In genomic region chr4:80070880-80071620, GRCh38 we compare ENCODE assay signal across 8 cellular contexts. TPM values are rescaled to one million over a fixed set of nuclear protein-coding genes. Genes with fewer than 3 reads are reported as not detected.
A peak's percentile ranks its signal among the peaks of the same experiment; 100 is the strongest.
DNase-seq lines count a peak whose midpoint lies in the region; ATAC-seq and TF ChIP-seq lines count a peak whose summit lies in the region.

No MANE protein-coding gene starts in this region.

- CTCF ChIA-PET in CD8-positive, alpha-beta T cell (lab: Charles Lee), result no interaction called here

- H3K9me3 ChIP-seq in CD8-positive, alpha-beta T cell (ENCODE audit: low read length), result no peaks in the 10 kb centered on the region
- H3K9me3 ChIP-seq in neutrophil, result no peaks in the 10 kb centered on the region

- no peak overlapping the region for H3K27ac ChIP-seq in CD8-positive, alpha-beta T cell (ENCODE audit: low read depth, low read length)
- peak overlapping the region; percentile 97 for H3K27ac ChIP-seq in neutrophil

- intact Hi-C loops in CD8-positive, alpha-beta T cell (cut with DNase I, micrococcal nuclease), result loop anchor here (5.0 kb wide), 4 partner anchors 56 to 1134 kb away; partner anchors contain the start of gene PAQR3 (in 1 of the 2)

- peaks cover 30% of the 10 kb centered on the region for H3K4me1 ChIP-seq in CD8-positive, alpha-beta T cell (ENCODE audit: insufficient read depth, low read length)
- peaks cover 56 to 60% of the 10 kb centered on the region in 2 experiments for H3K4me1 ChIP-seq in neutrophil (ENCODE audit: control insufficient read depth in 1 of 2, insufficient read depth in 1 of 2, low read depth in 1 of 2, low read length in 1 of 2)

- H3K36me3 ChIP-seq in CD8-positive, alpha-beta T cell (ENCODE audit: insufficient read depth, low read length), result no peaks in the 10 kb centered on the region
- H3K36me3 ChIP-seq in neutrophil, result peaks cover 36% of the 10 kb centered on the region

- peak overlapping the region; percentile 96 for H3K27ac Mint-ChIP-seq in CD8-positive, alpha-beta T cell
- H3K27ac Mint-ChIP-seq in endothelial cell (ENCODE audit: unreplicated experiment), result peak overlapping the region; percentile 93

- no peak overlapping the region for H3K4me3 ChIP-seq in CD8-positive, alpha-beta T cell (ENCODE audit: low read depth, low read length)
- peak overlapping the region; percentile 89 to 95 for H3K4me3 ChIP-seq in neutrophil (ENCODE audit: low read depth in 1 of 2, low read length in 1 of 2)

- peaks cover 59% of the 10 kb centered on the region for H3K4me1 Mint-ChIP-seq in CD8-positive, alpha-beta T cell (ENCODE audit: low read depth)
- H3K4me1 Mint-ChIP-seq in endothelial cell (ENCODE audit: unreplicated experiment), result peaks cover 38% of the 10 kb centered on the region

- H3K36me3 Mint-ChIP-seq in CD8-positive, alpha-beta T cell, result peaks cover 32% of the 10 kb centered on the region
- peaks cover 35% of the 10 kb centered on the region for H3K36me3 Mint-ChIP-seq in endothelial cell (ENCODE audit: low read depth, unreplicated experiment)

- H3K27me3 Mint-ChIP-seq in CD8-positive, alpha-beta T cell (ENCODE audit: low read depth), result no peaks in the 10 kb centered on the region
- peaks cover 12% of the 10 kb centered on the region for H3K27me3 Mint-ChIP-seq in endothelial cell (ENCODE audit: unreplicated experiment)

- no peak for TF ChIP-seq CTCF in CD8-positive, alpha-beta T cell (IDR thresholded peaks at IDR 0.05)
- TF ChIP-seq CTCF in endothelial cell (IDR thresholded peaks at IDR 0.05; ENCODE audit: unreplicated experiment) (no peak), neutrophil (IDR thresholded peaks at IDR 0.05) (no peak)

- ATAC-seq in CD8-positive, alpha-beta T cell, result no peak
- ATAC-seq in HG03342 (IDR thresholded peaks at IDR 0.05; ENCODE audit: unreplicated experiment) (no peak), GM18520 (IDR thresholded peaks at IDR 0.05; ENCODE audit: unreplicated experiment) (no peak)

- POLR2A ChIA-PET in CD8-positive, alpha-beta T cell (lab: Charles Lee), result no interaction called here

- DNase-seq in CD8-positive, alpha-beta T cell, result no peak
- DNase-seq in NCI-H69 (lab: John Stamatoyannopoulos, UW) (peak; percentile 8), endothelial cell (ENCODE audit: low spot score) (no peak), NCI-H82 treated with DMSO at 0.1 percent for 48 hours (lab: John Stamatoyannopoulos, UW; ENCODE audit: unreplicated experiment) (no peak), COR-L47 (lab: John Stamatoyannopoulos, UW) (no peak)

- H3K9me3 Mint-ChIP-seq in CD8-positive, alpha-beta T cell, result no peaks in the 10 kb centered on the region
- H3K9me3 Mint-ChIP-seq in endothelial cell (ENCODE audit: unreplicated experiment), result no peaks in the 10 kb centered on the region

- no peaks in the 10 kb centered on the region for H3K27me3 ChIP-seq in CD8-positive, alpha-beta T cell (ENCODE audit: insufficient read depth, low read length)
- H3K27me3 ChIP-seq in neutrophil, result no peaks in the 10 kb centered on the region

- peak overlapping the region; percentile 97 for H3K4me3 Mint-ChIP-seq in CD8-positive, alpha-beta T cell
- peak overlapping the region; percentile 98 for H3K4me3 Mint-ChIP-seq in endothelial cell (ENCODE audit: unreplicated experiment)

RNA-seq across cellular contexts. Expression of gene ANTXR2, which starts 2.0 kb away (rescaled TPM):
- total RNA-seq in CD8-positive, alpha-beta T cell, result 1 to 10 TPM; 6.9 to 8.6 TPM
- 176 TPM for total RNA-seq in endothelial cell (ENCODE audit: unreplicated experiment)

Comparison
In these comparisons a context has a peak if more than half of its experiments do, and no peak if none do; other contexts are left out.
1. RNA of gene ANTXR2, which starts 2.0 kb away (total RNA-seq): 176 TPM in endothelial cell (single experiment); 6.9 to 8.6 TPM in CD8-positive, alpha-beta T cell; every median in the first group is over 10 times any median in the second.